8 cellular contexts compared by ENCODE assay signal in genomic region chr3:52315977-52316764, GRCh38. TPM values are rescaled to one million over a fixed set of nuclear protein-coding genes. Genes with fewer than 3 reads are reported as not detected.
DNase-seq lines count a peak whose midpoint lies in the region; ATAC-seq, FAIRE-seq and TF ChIP-seq lines count a peak whose summit lies in the region.
"Had no signal": no experiment of that assay in that cellular context is flagged by ENCODE, and none has a peak within 500 bp of the region (broad histone marks: within the 10 kb centered on the region; RNA-seq: fewer than 3 reads in every experiment).

DNAH1 (plus strand) TSS chr3:52316319; CDS start chr3:52322443, 6,124 bp downstream.

- H3K27me3 ChIP-seq in MM.1S (replicated peaks; ENCODE audit: insufficient read depth, low read length) = no peaks in the 10 kb centered on the region
- peaks cover 18% of the 10 kb centered on the region for H3K27me3 ChIP-seq in endodermal cell (ENCODE audit: control insufficient read depth, insufficient read depth, low read length, poor library complexity, severe bottlenecking)

- TF ChIP-seq CTCF in Calu3 (IDR thresholded peaks at IDR 0.05; ENCODE audit: unreplicated experiment) (no peak), MM.1S (IDR thresholded peaks at IDR 0.05; ENCODE audit: low read length) (no peak), endodermal cell (conservative IDR thresholded peaks at IDR 0.05) (no peak), omental fat pad (IDR thresholded peaks at IDR 0.05) (no peak)

- H3K36me3 Mint-ChIP-seq in Calu3 (ENCODE audit: insufficient read depth, unreplicated experiment) (peaks cover 18% of the 10 kb centered on the region), endodermal cell (ENCODE audit: low read depth) (no peaks in the 10 kb centered on the region)

- no peak within 1 kb of the TSS for H3K27ac Mint-ChIP-seq in Calu3 (ENCODE audit: unreplicated experiment)
- H3K27ac Mint-ChIP-seq in endodermal cell = no peak within 1 kb of the TSS

- H3F3A ChIP-seq in MM.1S (ENCODE audit: insufficient read depth, low read length) = peaks cover 4% of the 10 kb centered on the region; the same call in 1 of the 2 replicates

- H2AFZ ChIP-seq in MM.1S (ENCODE audit: low read length) = no peak within 1 kb of the TSS

- no peaks in the 10 kb centered on the region for H3K9me2 ChIP-seq in MM.1S (replicated peaks; ENCODE audit: insufficient read depth, low read length)

- H3K27me3 Mint-ChIP-seq in Calu3 (ENCODE audit: unreplicated experiment) (no peaks in the 10 kb centered on the region), endodermal cell (ENCODE audit: insufficient read depth) (peaks cover 29% of the 10 kb centered on the region)

- CTCF ChIA-PET in Calu3 (lab: Charles Lee) = no interaction called here

- H3K27ac ChIP-seq in MM.1S (ENCODE audit: low read length) (no peak within 1 kb of the TSS), endodermal cell (ENCODE audit: low read depth, low read length) (peak within 1 kb of the TSS; percentile 88)

- no TSS peak for BruUV-seq in Calu3 (replicated peaks; lab: Mats Ljungman, UMichigan)

- H3K4me2 ChIP-seq in MM.1S (ENCODE audit: low read depth, low read length) = peak within 1 kb of the TSS; percentile 25; the same call in 1 of the 2 replicates

- H3K36me3 ChIP-seq in MM.1S (replicated peaks; ENCODE audit: insufficient read depth, low read length) = no peaks in the 10 kb centered on the region
- no peaks in the 10 kb centered on the region for H3K36me3 ChIP-seq in endodermal cell (ENCODE audit: control insufficient read depth, insufficient read depth, low read length)

- 86 to 89% methylated on average over 3 of the region's 3 CpGs for WGBS in endodermal cell (ENCODE audit: insufficient coverage in 1 of 2, insufficient read length in 1 of 2), 2 experiments

- H3K4me1 Mint-ChIP-seq in Calu3 (ENCODE audit: low read depth, unreplicated experiment) = peaks cover 30% of the 10 kb centered on the region
- H3K4me1 Mint-ChIP-seq in endodermal cell = peaks cover 1% of the 10 kb centered on the region

- DNase-seq in Calu3 (no peak), MM.1S (no peak), endodermal cell (no peak), omental fat pad (ENCODE audit: low spot score) (no peak), RCC 7860 (ENCODE audit: low spot score) (no peak)
- DNase-seq in stimulated activated CD4-positive, alpha-beta T cell treated with anti-CD3 and anti-CD28 coated beads, Interleukin-12 subunit alpha, Interleukin-12 subunit beta, amount 100 ng/mL, for 4 hours = no peak
- DNase-seq: foreskin melanocyte had no signal

- FAIRE-seq in RCC 7860 (lab: Jason Lieb, UNC) = no peak

- H3K4me3 Mint-ChIP-seq in Calu3 (ENCODE audit: low read depth, unreplicated experiment) (no peak within 1 kb of the TSS), endodermal cell (peak within 1 kb of the TSS; percentile 56)

- no peak within 1 kb of the TSS for H3K4me3 ChIP-seq in MM.1S (ENCODE audit: low read length)
- peak within 1 kb of the TSS; percentile 80 for H3K4me3 ChIP-seq in endodermal cell (ENCODE audit: low read length)

- intact Hi-C loops in Calu3 (cut with micrococcal nuclease; ENCODE audit: unreplicated experiment) = no loop called here

- H3K9me3 ChIP-seq in MM.1S (replicated peaks; ENCODE audit: insufficient read depth, low read length) (no peaks in the 10 kb centered on the region), endodermal cell (ENCODE audit: control insufficient read depth, low read length) (no peaks in the 10 kb centered on the region)

- no peak within 1 kb of the TSS for H3K9ac ChIP-seq in MM.1S (ENCODE audit: low read length)
- no peak within 1 kb of the TSS for H3K9ac ChIP-seq in endodermal cell (ENCODE audit: extremely low read depth, low read length, poor library complexity, severe bottlenecking)

- ATAC-seq in omental fat pad (ENCODE audit: low FRiP score) = no peak
- ATAC-seq in HG03196 (IDR thresholded peaks at IDR 0.05; ENCODE audit: unreplicated experiment) = no peak

- no peaks in the 10 kb centered on the region for H4K20me1 ChIP-seq in MM.1S (ENCODE audit: insufficient read depth, low read length)

- no peaks in the 10 kb centered on the region for H3K79me2 ChIP-seq in MM.1S (ENCODE audit: low read length)

- peaks cover 21% of the 10 kb centered on the region for H3K4me1 ChIP-seq in MM.1S (ENCODE audit: low read length)
- H3K4me1 ChIP-seq in endodermal cell (ENCODE audit: control insufficient read depth, insufficient read depth, low read length) = no peaks in the 10 kb centered on the region

- H3K9me3 Mint-ChIP-seq in Calu3 (ENCODE audit: low read depth, unreplicated experiment) = no peaks in the 10 kb centered on the region
- no peaks in the 10 kb centered on the region for H3K9me3 Mint-ChIP-seq in endodermal cell

RNA-seq across cellular contexts. Expression of gene DNAH1, which starts in this region (rescaled TPM):
- total RNA-seq in Calu3 (2022) = 10.2 and 13.1 TPM in 2 replicates
- 1 to 10 TPM; 4.9 to 5.5 TPM for total RNA-seq in endodermal cell
- 2.8 TPM for polyA plus RNA-seq in endodermal cell (2013, experiment 1 of 2)
- 3.1 TPM for polyA plus RNA-seq in endodermal cell (2013, experiment 2 of 2)
- 10 to 100 TPM in 3 of 4 donors, 1 to 10 TPM in 1; 6.7 to 24.9 (median 14.1) TPM for total RNA-seq in omental fat pad
